ENCODE assay signal across 21 cellular contexts in genomic region chr2:54546518-54546917, GRCh38.
DNase-seq lines count a peak whose midpoint lies in the region; ATAC-seq, FAIRE-seq and TF ChIP-seq lines count a peak whose summit lies in the region.
"Had no signal": no experiment of that assay in that cellular context is flagged by ENCODE, and none has a peak within 500 bp of the region (broad histone marks: within the 10 kb centered on the region; RNA-seq: fewer than 3 reads in every experiment).

No MANE protein-coding gene starts in this region.

- H3K27ac Mint-ChIP-seq in nephron progenitor cell: peak overlapping the region; percentile 28
- H3K27ac Mint-ChIP-seq: activated naive CD8-positive, alpha-beta T cell treated with anti-CD3 and anti-CD28 coated beads, Interleukin-2, amount 10 ng/mL, durations not matched to agents 7 days and 5 days; stimulated activated effector memory CD8-positive, alpha-beta T cell treated with anti-CD3 and anti-CD28 coated beads, Interleukin-12 subunit alpha, Interleukin-12 subunit beta, amount 100 ng/mL, for 72 hours had no signal

- intact Hi-C loops in pancreas (cut with DNase I): no loop called here
- intact Hi-C loops in posterior cingulate gyrus (cut with DNase I): no loop called here

- no peaks in the 10 kb centered on the region for H3K9me3 Mint-ChIP-seq in nephron progenitor cell
- H3K9me3 Mint-ChIP-seq: stimulated activated effector memory CD8-positive, alpha-beta T cell treated with anti-CD3 and anti-CD28 coated beads, Interleukin-12 subunit alpha, Interleukin-12 subunit beta, amount 100 ng/mL, for 72 hours had no signal

- FAIRE-seq in pancreas (lab: Jason Lieb, UNC): no peak
- FAIRE-seq: endometrium, urothelium cell line had no signal

- 52 to 56% methylated on average over 4 of the region's 4 CpGs for WGBS in pancreas, 2 donors

- H3K27me3 ChIP-seq in duodenal mucosa (ENCODE audit: control insufficient read depth in 1 of 2, insufficient read depth in 2 of 2, low read length in 2 of 2) (no peaks in the 10 kb centered on the region), pancreas (no peaks in the 10 kb centered on the region)
- H3K27me3 ChIP-seq: BLaER1, gastrocnemius medialis had no signal

- H3K27ac ChIP-seq in duodenal mucosa (ENCODE audit: low read depth, low read length) (peak overlapping the region; percentile 15), pancreas (peak overlapping the region in 2 of 4 donors; percentile 75 to 86)
- H3K27ac ChIP-seq: BLaER1, RWPE1 had no signal

- no peaks in the 10 kb centered on the region for H3K9me3 ChIP-seq in duodenal mucosa (ENCODE audit: control insufficient read depth in 1 of 2, low read length in 2 of 2)
- no peaks in the 10 kb centered on the region for H3K9me3 ChIP-seq in pancreas
- H3K9me3 ChIP-seq: gastrocnemius medialis had no signal

- H3K36me3 ChIP-seq in duodenal mucosa (ENCODE audit: control insufficient read depth in 1 of 2, insufficient read depth in 2 of 2, low read length in 2 of 2) (no peaks in the 10 kb centered on the region), pancreas (no peaks in the 10 kb centered on the region)
- H3K36me3 ChIP-seq: BLaER1, gastrocnemius medialis had no signal

- peak; percentile 55 for DNase-seq in NCI-H146 (lab: John Stamatoyannopoulos, UW)
- no peak for DNase-seq in nephron progenitor cell
- DNase-seq in pancreas: no peak
- no peak for DNase-seq in posterior cingulate gyrus
- DNase-seq in effector CD4-positive, alpha-beta T cell: no peak
- no peak for DNase-seq in NCI-H2029 (lab: John Stamatoyannopoulos, UW)
- DNase-seq: activated naive CD8-positive, alpha-beta T cell treated with anti-CD3 and anti-CD28 coated beads, Interleukin-2, amount 10 ng/mL, durations not matched to agents 7 days and 5 days; caudate nucleus; gastrocnemius medialis; Karpas-422; NCI-H1436; NCI-H510A treated with DMSO at 0.1 percent for 48 hours; nucleus accumbens had no signal

- no peak overlapping the region for H3K4me3 Mint-ChIP-seq in nephron progenitor cell
- H3K4me3 Mint-ChIP-seq: activated CD4-positive, alpha-beta T cell treated with anti-CD3 and anti-CD28 coated beads for 36 hours; activated naive CD8-positive, alpha-beta T cell treated with anti-CD3 and anti-CD28 coated beads, Interleukin-2, amount 10 ng/mL, durations not matched to agents 7 days and 5 days; stimulated activated effector memory CD8-positive, alpha-beta T cell treated with anti-CD3 and anti-CD28 coated beads, Interleukin-12 subunit alpha, Interleukin-12 subunit beta, amount 100 ng/mL, for 72 hours had no signal

- TF ChIP-seq CTCF in nephron progenitor cell (IDR thresholded peaks at IDR 0.05) (no peak), pancreas (IDR thresholded peaks at IDR 0.05) (no peak)

- H3K9ac ChIP-seq in duodenal mucosa (ENCODE audit: low read depth in 1 of 2, low read length in 2 of 2): no peak overlapping the region
- H3K9ac ChIP-seq: BLaER1 had no signal

- H3K4me1 ChIP-seq in duodenal mucosa (ENCODE audit: control insufficient read depth in 1 of 2, insufficient read depth in 2 of 2, low read length in 2 of 2): peaks cover 48 to 54% of the 10 kb centered on the region in 2 donors
- peaks cover 13 to 33% (median 14%) of the 10 kb centered on the region in 3 donors for H3K4me1 ChIP-seq in pancreas

- H3K36me3 Mint-ChIP-seq in nephron progenitor cell (ENCODE audit: low read depth): no peaks in the 10 kb centered on the region
- H3K36me3 Mint-ChIP-seq: stimulated activated effector memory CD8-positive, alpha-beta T cell treated with anti-CD3 and anti-CD28 coated beads, Interleukin-12 subunit alpha, Interleukin-12 subunit beta, amount 100 ng/mL, for 72 hours had no signal

- H3K4me3 ChIP-seq in duodenal mucosa (ENCODE audit: low read depth in 1 of 2, low read length in 2 of 2): no peak overlapping the region
- H3K4me3 ChIP-seq in pancreas: no peak overlapping the region
- H3K4me3 ChIP-seq: BLaER1, gastrocnemius medialis had no signal

- ATAC-seq in GM21390 (IDR thresholded peaks at IDR 0.05; ENCODE audit: unreplicated experiment) (peak; percentile 3), pancreas (no peak)

- no peaks in the 10 kb centered on the region for H3K27me3 Mint-ChIP-seq in nephron progenitor cell (ENCODE audit: low read depth, poor library complexity)
- H3K27me3 Mint-ChIP-seq: activated CD4-positive, alpha-beta T cell treated with anti-CD3 and anti-CD28 coated beads for 36 hours had no signal

- H3K4me1 Mint-ChIP-seq in nephron progenitor cell: peaks cover 31% of the 10 kb centered on the region
- H3K4me1 Mint-ChIP-seq: stimulated activated effector memory CD8-positive, alpha-beta T cell treated with anti-CD3 and anti-CD28 coated beads, Interleukin-12 subunit alpha, Interleukin-12 subunit beta, amount 100 ng/mL, for 72 hours had no signal
